In the genomic region with DNA sequence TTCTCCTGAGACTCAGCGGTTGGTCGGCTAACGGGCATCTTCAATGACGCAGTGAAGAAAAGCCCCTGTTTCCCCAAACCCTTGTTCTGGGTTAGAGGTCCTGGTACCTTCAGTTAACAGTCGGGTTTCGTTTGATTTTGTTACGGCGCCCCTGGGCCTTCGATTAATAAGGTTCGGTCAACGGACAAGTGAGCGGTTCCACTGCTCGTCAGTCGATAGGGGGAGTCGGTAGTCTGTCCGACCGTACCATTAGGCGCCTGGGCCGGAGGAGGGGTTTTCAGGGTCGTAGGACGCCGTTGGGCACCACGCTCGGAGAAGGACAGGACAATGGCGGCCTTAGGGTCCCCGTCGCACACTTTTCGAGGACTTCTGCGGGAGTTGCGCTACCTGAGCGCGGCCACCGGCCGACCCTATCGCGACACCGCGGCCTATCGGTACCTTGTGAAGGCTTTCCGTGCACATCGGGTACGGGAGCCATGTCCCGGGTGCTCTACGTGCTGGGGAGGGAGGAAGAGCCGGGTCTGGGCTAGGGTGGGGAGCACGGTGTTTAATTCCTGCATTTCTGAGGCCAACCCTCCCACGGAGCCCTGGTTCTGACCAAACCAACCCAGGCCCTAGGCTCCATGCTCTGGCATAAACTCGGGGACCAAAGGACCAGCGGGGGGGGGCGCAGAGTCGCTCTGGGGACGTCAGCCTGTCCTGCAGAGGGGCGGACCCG, we compare ENCODE assay signal across 8 cellular contexts. TPM values are rescaled to one million over a fixed set of nuclear protein-coding genes. Genes with fewer than 3 reads are reported as not detected.
A peak's percentile ranks its signal among the peaks of the same experiment; 100 is the strongest.
DNase-seq lines count a peak whose midpoint lies in the region; ATAC-seq and TF ChIP-seq lines count a peak whose summit lies in the region.

A gene with protein sequence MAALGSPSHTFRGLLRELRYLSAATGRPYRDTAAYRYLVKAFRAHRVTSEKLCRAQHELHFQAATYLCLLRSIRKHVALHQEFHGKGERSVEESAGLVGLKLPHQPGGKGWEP (plus strand): TSS at position 280 of the 718 bp plus-strand sequence. CDS start 48 bp downstream, at position 328.

- no peaks in the 10 kb centered on the region for H4K20me1 ChIP-seq in OCI-LY1 (ENCODE audit: insufficient read depth, low read length)

- peak within 1 kb of the TSS; percentile 100 for H3K27ac ChIP-seq in HUES64 (ENCODE audit: low read depth, low read length)
- peak within 1 kb of the TSS; percentile 90 for H3K27ac ChIP-seq in OCI-LY1 (ENCODE audit: low read depth, low read length, poor library complexity, severe bottlenecking)
- peak within 1 kb of the TSS; percentile 96 for H3K27ac ChIP-seq in epithelial cell of prostate

- peak; percentile 57 for ATAC-seq in GM21447 (IDR thresholded peaks at IDR 0.05; ENCODE audit: unreplicated experiment)

- H3K4me1 ChIP-seq in HUES64 (ENCODE audit: insufficient read depth, low read length), result no peaks in the 10 kb centered on the region
- peaks cover 14% of the 10 kb centered on the region for H3K4me1 ChIP-seq in OCI-LY1 (ENCODE audit: insufficient read depth, low read length, severe bottlenecking)

- H3K27me3 ChIP-seq in HUES64 (ENCODE audit: insufficient read depth, low read length) (no peaks in the 10 kb centered on the region), OCI-LY1 (ENCODE audit: insufficient read depth, low read length) (no peaks in the 10 kb centered on the region)

- H3K4me3 ChIP-seq in HUES64 (ENCODE audit: low read length), result peak within 1 kb of the TSS; percentile 93
- peak within 1 kb of the TSS; percentile 82 for H3K4me3 ChIP-seq in OCI-LY1 (ENCODE audit: low read depth, low read length, poor library complexity, severe bottlenecking)

- H3F3A ChIP-seq in OCI-LY1 (ENCODE audit: insufficient read depth, low read length), result 0 out of 2 replicates have a peak, but pooled peaks cover 5% of the 10 kb centered on the region

- H3K9me3 ChIP-seq in HUES64 (ENCODE audit: insufficient read depth, low read depth, low read length), result peaks cover 5% of the 10 kb centered on the region; the same call in 1 of the 2 replicates
- peaks cover 5% of the 10 kb centered on the region for H3K9me3 ChIP-seq in OCI-LY1 (ENCODE audit: low read length)

- TF ChIP-seq CTCF in OCI-LY1 (IDR thresholded peaks at IDR 0.05; ENCODE audit: low read length), result peak; percentile 38; the same call in 1 of the 2 replicates

- H3K9ac ChIP-seq in HUES64 (ENCODE audit: low read depth, low read length) (peak within 1 kb of the TSS; percentile 99), OCI-LY1 (ENCODE audit: low read length) (peak within 1 kb of the TSS; percentile 94)

- H2AFZ ChIP-seq in OCI-LY1 (ENCODE audit: low read length), result 0 out of 2 replicates have a peak within 1 kb of the TSS, but pooled peaks have one; percentile 8

- DNase-seq in DMS114 treated with DMSO at 0.1 percent for 48 hours (lab: John Stamatoyannopoulos, UW; ENCODE audit: unreplicated experiment) (peak; percentile 85), activated T-cell treated with anti-CD3 and anti-CD28 coated beads for 24 hours (ENCODE audit: low read depth) (peak; percentile 76), epithelial cell of prostate (ENCODE audit: low read depth, low spot score) (peak; percentile 44), mucosa of gallbladder (ENCODE audit: low spot score) (peak; percentile 92)
- DNase-seq in stimulated activated CD8-positive, alpha-beta memory T cell treated with anti-CD3 and anti-CD28 coated beads, Interleukin-4, amount 100 ng/mL, for 24 hours (ENCODE audit: low read depth), result peak; percentile 76

- peaks cover 11% of the 10 kb centered on the region for H3K36me3 ChIP-seq in HUES64 (ENCODE audit: insufficient read depth, low read length)
- peaks cover 20% of the 10 kb centered on the region; the same call in 1 of the 2 replicates for H3K36me3 ChIP-seq in OCI-LY1 (ENCODE audit: insufficient read depth, low read length)

- H3K4me2 ChIP-seq in OCI-LY1 (ENCODE audit: low read length), result peak within 1 kb of the TSS; percentile 82

- under 1% methylated on average over 54 of the region's 54 CpGs for WGBS in HUES64

- H3K79me2 ChIP-seq in OCI-LY1 (ENCODE audit: insufficient read depth, low read length), result no peaks in the 10 kb centered on the region

- no peaks in the 10 kb centered on the region for H3K9me2 ChIP-seq in OCI-LY1 (ENCODE audit: low read depth, low read length)

RNA-seq across cellular contexts. Expression of the gene that starts here (rescaled TPM):
- polyA plus RNA-seq in HUES64 (2013, experiment 1 of 2), result 22.6 TPM
- polyA plus RNA-seq in HUES64 (2013, experiment 2 of 2), result 28.1 TPM
- total RNA-seq in mucosa of gallbladder, result 18.2 TPM

Comparison
In these comparisons a context has a peak if more than half of its experiments do, and no peak if none do; other contexts are left out.
1. Peak in every context shown above with its lines: DNase-seq, ATAC-seq, H3K4me3 ChIP-seq and H3K27ac ChIP-seq.